1 cellular context compared by ENCODE assay signal in genomic region chr11:125902927-125903752, GRCh38.
TF ChIP-seq lines count a peak whose summit lies in the region.

Gene PUS3 (minus strand): TSS chr11:125903206. CDS start chr11:125896284, 6,922 bp downstream.

TF ChIP-seq in HepG2, 621 proteins besides CTCF, POLR2A, EP300 and RAD21 (continued from another document):
- TF ChIP-seq ZNF318 (CRISPR knock-in tag; IDR thresholded peaks at IDR 0.05) (0 out of 2 replicates have a peak, but pooled peaks have one; percentile 42), ZNF569 (CRISPR knock-in tag; IDR thresholded peaks at IDR 0.05; ENCODE audit: borderline replicate concordance) (no peak), TFAP4 (IDR thresholded peaks at IDR 0.05; ENCODE audit: borderline replicate concordance, low read depth) (0 out of 2 replicates have a peak, but pooled peaks have one; percentile 8)
TF ChIP-seq in HepG2: peak in this region for 104.
